Comparison of ENCODE assay signal across 15 cellular contexts in genomic region chr14:76484355-76484754, GRCh38.
A peak's percentile ranks its signal among the peaks of the same experiment; 100 is the strongest.
DNase-seq lines count a peak whose midpoint lies in the region; ATAC-seq and TF ChIP-seq lines count a peak whose summit lies in the region.
"Had no signal": no experiment of that assay in that cellular context is flagged by ENCODE, and none has a peak within 500 bp of the region (broad histone marks: within the 10 kb centered on the region; RNA-seq: fewer than 3 reads in every experiment).

No MANE protein-coding gene starts in this region.

- H3K9me3 ChIP-seq in neural progenitor cell (ENCODE audit: low read depth) (no peaks in the 10 kb centered on the region), PC-9 (ENCODE audit: insufficient read depth, low read depth) (no peaks in the 10 kb centered on the region)

- peaks cover 22% of the 10 kb centered on the region for H3K4me1 ChIP-seq in neural progenitor cell
- H3K4me1 ChIP-seq in PC-9 (replicated peaks; ENCODE audit: insufficient read depth) = no peaks in the 10 kb centered on the region

- CTCF ChIA-PET in WTC11 (lab: Charles Lee) = interaction anchor here (1.0 to 1.6 kb wide), 3 partner anchors 11 to 160 kb away, joined by 3 to 5 read pairs (median 4); no protein-coding TSS in a partner anchor
- CTCF ChIA-PET in PC-9 (lab: Charles Lee) = interaction anchor here (0.7 kb wide), 1 partner anchor 164 kb away, joined by 9 read pairs; no protein-coding TSS in a partner anchor

- H3F3A ChIP-seq in neural progenitor cell (ENCODE audit: low read depth) = no peaks in the 10 kb centered on the region
- no peaks in the 10 kb centered on the region for H3F3A ChIP-seq in PC-9 (ENCODE audit: insufficient read depth, low read depth)

- H4K20me1 ChIP-seq in neural progenitor cell (ENCODE audit: low read depth) (no peaks in the 10 kb centered on the region), PC-9 (ENCODE audit: insufficient read depth) (no peaks in the 10 kb centered on the region)

- POLR2A ChIA-PET in WTC11 (lab: Charles Lee) (no interaction called here), PC-9 (lab: Charles Lee; ENCODE audit: unreplicated experiment) (no interaction called here)

- H3K27me3 ChIP-seq in neural progenitor cell (no peaks in the 10 kb centered on the region), PC-9 (ENCODE audit: insufficient read depth, low read depth) (peaks cover 97% of the 10 kb centered on the region)

- H3K9me3 Mint-ChIP-seq in WTC11 (no peaks in the 10 kb centered on the region), neural progenitor cell (peaks cover 1% of the 10 kb centered on the region)
- H3K9me3 Mint-ChIP-seq: CD8-positive, alpha-beta memory T cell had no signal

- no peaks in the 10 kb centered on the region for H3K27me3 Mint-ChIP-seq in WTC11 (ENCODE audit: low read depth)
- H3K27me3 Mint-ChIP-seq in neural progenitor cell (ENCODE audit: insufficient read depth, low read depth) = peaks cover 4% of the 10 kb centered on the region
- H3K27me3 Mint-ChIP-seq: CD8-positive, alpha-beta memory T cell had no signal

- peak; percentile 53 for ATAC-seq in WTC11
- no peak for ATAC-seq in GM19328 (IDR thresholded peaks at IDR 0.05; ENCODE audit: unreplicated experiment)
- ATAC-seq in HG02884 (IDR thresholded peaks at IDR 0.05; ENCODE audit: unreplicated experiment) = no peak
- ATAC-seq: Panc1, Right ventricle myocardium inferior, SK-N-SH treated with all-trans-retinoic acid at 6 μM for 48 hours had no signal

- intact Hi-C loops in PC-9 (cut with micrococcal nuclease; ENCODE audit: unreplicated experiment) = no loop called here

- no TSS peak for BruUV-seq in PC-9 (replicated peaks; lab: Mats Ljungman, UMichigan)

- no peak overlapping the region for H2AFZ ChIP-seq in neural progenitor cell (replicated peaks)
- no peak overlapping the region for H2AFZ ChIP-seq in PC-9

- DNase-seq in KBM-7 (peak; percentile 11), WTC11 (ENCODE audit: low spot score) (peak; percentile 42), neural progenitor cell (ENCODE audit: low spot score) (no peak), PC-9 (no peak)
- DNase-seq: CD8-positive, alpha-beta memory T cell; GF-D8; NCI-H1417 treated with DMSO at 0.1 percent for 48 hours; NCI-H2029; NCI-H524 had no signal

- no peaks in the 10 kb centered on the region for H3K36me3 ChIP-seq in neural progenitor cell
- H3K36me3 ChIP-seq in PC-9 (ENCODE audit: low read depth) = no peaks in the 10 kb centered on the region

- H3K4me3 ChIP-seq in neural progenitor cell = no peak overlapping the region
- H3K4me3 ChIP-seq in PC-9 = no peak overlapping the region

- TF ChIP-seq CTCF in GM12874 (IDR thresholded peaks at IDR 0.05; ENCODE audit: insufficient read depth, low read depth, low read length) (peak; percentile 19; the same call in 1 of the 2 replicates), WTC11 (IDR thresholded peaks at IDR 0.05) (no peak), neural progenitor cell (IDR thresholded peaks at IDR 0.05) (peak; percentile 8), PC-9 (conservative IDR thresholded peaks at IDR 0.05) (no peak; the same call in 1 of the 2 replicates)

- H3K9me2 ChIP-seq in PC-9 (ENCODE audit: insufficient read depth) = no peaks in the 10 kb centered on the region

- no peaks in the 10 kb centered on the region for H3K79me2 ChIP-seq in neural progenitor cell (ENCODE audit: low read depth)
- no peaks in the 10 kb centered on the region for H3K79me2 ChIP-seq in PC-9 (ENCODE audit: low read depth)

- H3K36me3 Mint-ChIP-seq in WTC11 (no peaks in the 10 kb centered on the region), neural progenitor cell (no peaks in the 10 kb centered on the region)
- H3K36me3 Mint-ChIP-seq: CD8-positive, alpha-beta memory T cell had no signal

- H3K4me3 Mint-ChIP-seq in WTC11 (no peak overlapping the region), neural progenitor cell (no peak overlapping the region)
- H3K4me3 Mint-ChIP-seq: CD8-positive, alpha-beta memory T cell had no signal

- H3K27ac ChIP-seq in neural progenitor cell = no peak overlapping the region
- H3K27ac ChIP-seq in PC-9 = no peak overlapping the region

- H3K27ac Mint-ChIP-seq in WTC11 = no peak overlapping the region
- H3K27ac Mint-ChIP-seq in neural progenitor cell = no peak overlapping the region
- H3K27ac Mint-ChIP-seq: CD8-positive, alpha-beta memory T cell had no signal

- H3K4me1 Mint-ChIP-seq in WTC11 (peaks cover 25% of the 10 kb centered on the region), neural progenitor cell (peaks cover 10% of the 10 kb centered on the region)
- H3K4me1 Mint-ChIP-seq: CD8-positive, alpha-beta memory T cell had no signal

- H3K4me2 ChIP-seq in neural progenitor cell (no peak overlapping the region), PC-9 (no peak overlapping the region)

- no peak overlapping the region for H3K9ac ChIP-seq in neural progenitor cell

- in situ Hi-C loops in KBM-7 (cut with MboI; ENCODE audit: low pct_unique_long_range_greater_than_20kb, low sequenced_read_pairs) = no loop called here

TF ChIP-seq in WTC11, 78 proteins besides CTCF, POLR2A, EP300 and RAD21 (continues in another document):
- TF ChIP-seq ZNF263 (CRISPR knock-in tag; IDR thresholded peaks at IDR 0.05; ENCODE audit: low read depth) = no peak
- no peak for TF ChIP-seq ZNF423 (CRISPR knock-in tag; IDR thresholded peaks at IDR 0.05)
- no peak for TF ChIP-seq MYBL2 (CRISPR knock-in tag; IDR thresholded peaks at IDR 0.05)
- TF ChIP-seq GABPB1 (CRISPR knock-in tag; IDR thresholded peaks at IDR 0.05) = no peak
- TF ChIP-seq ZNF425 (CRISPR knock-in tag; conservative IDR thresholded peaks at IDR 0.05) = no peak
- no peak for TF ChIP-seq AR (CRISPR knock-in tag; IDR thresholded peaks at IDR 0.05)
- TF ChIP-seq HMGXB4 (CRISPR knock-in tag; IDR thresholded peaks at IDR 0.05) = no peak

Comparison
In these comparisons a context has a peak if more than half of its experiments do, and no peak if none do; other contexts are left out.
1. CTCF ChIP-seq: peak in GM12874 (single experiment) and neural progenitor cell (single experiment); none in WTC11 (single experiment) and PC-9 (single experiment).
2. DNase-seq: peak in KBM-7 (single experiment) and WTC11 (single experiment); none in neural progenitor cell (single experiment) and PC-9 (0 of 2).